In the genomic region with DNA sequence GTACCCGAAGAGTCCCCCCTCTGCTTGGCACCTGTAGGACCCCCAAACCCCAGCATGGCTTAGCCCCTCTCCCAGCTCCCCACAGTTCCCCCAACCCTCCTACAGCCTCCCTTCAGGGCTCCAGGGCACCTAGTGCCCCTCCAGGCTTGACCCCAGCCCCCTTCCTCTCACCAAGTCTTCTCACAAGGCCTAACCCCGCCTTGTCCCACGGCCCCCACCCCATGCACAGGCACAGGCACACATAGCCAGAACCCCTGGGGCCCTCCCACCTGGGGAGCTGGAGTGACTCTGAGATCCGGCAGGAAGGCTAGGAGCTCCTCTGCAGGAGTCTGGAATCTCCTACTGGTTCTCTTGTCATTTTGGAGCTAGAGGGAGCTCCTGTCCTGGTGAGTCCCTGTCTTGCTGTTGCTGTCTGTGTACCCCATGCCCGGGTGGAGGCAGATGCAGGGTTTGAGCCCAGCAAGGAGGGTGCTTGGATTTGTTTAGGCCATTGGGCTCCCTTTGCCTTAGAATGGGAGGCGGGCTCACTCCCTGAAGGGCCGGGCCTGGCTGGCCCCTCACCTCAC, we compare ENCODE assay signal across 8 cellular contexts. TPM values are rescaled to one million over a fixed set of nuclear protein-coding genes. Genes with fewer than 3 reads are reported as not detected.
DNase-seq lines count a peak whose midpoint lies in the region; ATAC-seq and TF ChIP-seq lines count a peak whose summit lies in the region.

No MANE protein-coding gene starts in this region.

- WGBS in body of pancreas, 2 donors, result 26 to 45% methylated on average over 4 to 7 of the region's 7 CpGs
- WGBS in liver, result 56% methylated on average over 7 of the region's 7 CpGs
- WGBS in thyroid gland, 2 donors, result 33 to 54% methylated on average over 4 to 5 of the region's 7 CpGs

- TF ChIP-seq RAD21 in liver (IDR thresholded peaks at IDR 0.05), result peak; percentile 27 to 55

- peak overlapping the region; percentile 94 for H3K27ac Mint-ChIP-seq in T-helper 2 cell treated with Interferon-gamma antibody and Interleukin-4, amounts not matched to agents 5 μg/mL and 100 μg/mL, for 36 hours
- H3K27ac Mint-ChIP-seq in osteocyte (ENCODE audit: unreplicated experiment), result no peak overlapping the region

- H3K9me3 ChIP-seq in body of pancreas (no peaks in the 10 kb centered on the region), liver (ENCODE audit: control insufficient read depth in 4 of 4, low read length in 3 of 4) (no peaks in the 10 kb centered on the region), thyroid gland (no peaks in the 10 kb centered on the region)

- peaks cover 12% of the 10 kb centered on the region for H3K9me3 Mint-ChIP-seq in T-helper 2 cell treated with Interferon-gamma antibody and Interleukin-4, amounts not matched to agents 5 μg/mL and 100 μg/mL, for 36 hours
- H3K9me3 Mint-ChIP-seq in osteocyte (ENCODE audit: unreplicated experiment), result peaks cover 12% of the 10 kb centered on the region

- H3K4me3 Mint-ChIP-seq in T-helper 2 cell treated with Interferon-gamma antibody and Interleukin-4, amounts not matched to agents 5 μg/mL and 100 μg/mL, for 36 hours, result peak overlapping the region; percentile 89
- H3K4me3 Mint-ChIP-seq in osteocyte (ENCODE audit: unreplicated experiment), result no peak overlapping the region

- H3K4me3 ChIP-seq in body of pancreas (no peak overlapping the region), liver (ENCODE audit: low read depth in 1 of 3, low read length in 3 of 3) (peak overlapping the region in 2 of 3 donors; percentile 15 to 27), thyroid gland (replicated peaks in 1 of 3) (peak overlapping the region in 1 of 3 donors; percentile 1)

- H3K27ac ChIP-seq in body of pancreas (peak overlapping the region; percentile 92 to 98 (median 96)), liver (ENCODE audit: low read depth in 1 of 2, low read length in 2 of 2) (peak overlapping the region; percentile 81 to 93), thyroid gland (peak overlapping the region; percentile 96 to 100 (median 97))

- H3K36me3 ChIP-seq in body of pancreas (replicated peaks in 1 of 2; ENCODE audit: insufficient read depth in 1 of 2, low read depth in 2 of 2) (no peaks in the 10 kb centered on the region), liver (ENCODE audit: control insufficient read depth in 4 of 4, insufficient read depth in 3 of 4, low read depth in 1 of 4, low read length in 3 of 4) (no peaks in the 10 kb centered on the region), thyroid gland (no peaks in the 10 kb centered on the region)

- H3K4me1 Mint-ChIP-seq in T-helper 2 cell treated with Interferon-gamma antibody and Interleukin-4, amounts not matched to agents 5 μg/mL and 100 μg/mL, for 36 hours (ENCODE audit: low read depth), result peaks cover 88% of the 10 kb centered on the region
- peaks cover 53% of the 10 kb centered on the region for H3K4me1 Mint-ChIP-seq in osteocyte (ENCODE audit: unreplicated experiment)

- peak; percentile 20 for ATAC-seq in body of pancreas
- ATAC-seq in GM19395 (IDR thresholded peaks at IDR 0.05; ENCODE audit: unreplicated experiment), result no peak

- TF ChIP-seq CTCF in body of pancreas (IDR thresholded peaks at IDR 0.05) (peak in 3 of 7 experiments; percentile 4 to 18 (median 13)), liver (IDR thresholded peaks at IDR 0.05; ENCODE audit: low read depth, low read length, missing input control) (peak; percentile 5), thyroid gland (IDR thresholded peaks at IDR 0.05) (peak in 1 of 6 experiments; percentile 10), osteocyte (IDR thresholded peaks at IDR 0.05) (no peak)

- intact Hi-C loops in body of pancreas (cut with DNase I) (no loop called here), thyroid gland (cut with DNase I) (loop anchor here (5.0 kb wide), 1 partner anchor 39 kb away; a partner anchor contains a TSS)

- peaks cover 42% of the 10 kb centered on the region for H3K36me3 Mint-ChIP-seq in T-helper 2 cell treated with Interferon-gamma antibody and Interleukin-4, amounts not matched to agents 5 μg/mL and 100 μg/mL, for 36 hours (ENCODE audit: low read depth)
- peaks cover 7% of the 10 kb centered on the region for H3K36me3 Mint-ChIP-seq in osteocyte (ENCODE audit: unreplicated experiment)

- H3K27me3 ChIP-seq in body of pancreas (no peaks in the 10 kb centered on the region), liver (ENCODE audit: control insufficient read depth in 4 of 4, insufficient read depth in 4 of 4, low read length in 3 of 4) (no peaks in the 10 kb centered on the region), thyroid gland (no peaks in the 10 kb centered on the region)

- TF ChIP-seq POLR2A in body of pancreas (IDR thresholded peaks at IDR 0.05) (no peak), thyroid gland (IDR thresholded peaks at IDR 0.05) (no peak)

- peaks cover 90% of the 10 kb centered on the region for H3K4me1 ChIP-seq in body of pancreas
- H3K4me1 ChIP-seq in liver (ENCODE audit: control insufficient read depth in 4 of 4, insufficient read depth in 4 of 4, low read length in 3 of 4), result peaks cover 27 to 75% (median 52%) of the 10 kb centered on the region in 4 donors
- H3K4me1 ChIP-seq in thyroid gland, result peaks cover 78 to 90% of the 10 kb centered on the region in 2 donors

- no peaks in the 10 kb centered on the region for H3K27me3 Mint-ChIP-seq in T-helper 2 cell treated with Interferon-gamma antibody and Interleukin-4, amounts not matched to agents 5 μg/mL and 100 μg/mL, for 36 hours (ENCODE audit: low read depth)
- no peaks in the 10 kb centered on the region for H3K27me3 Mint-ChIP-seq in osteocyte (ENCODE audit: unreplicated experiment)

- peak overlapping the region; percentile 5 to 24 for H3K9ac ChIP-seq in liver (ENCODE audit: low read depth in 1 of 2, low read length in 2 of 2)

- no peak for DNase-seq in T-helper 2 cell treated with Interferon-gamma antibody and Interleukin-4, amounts not matched to agents 5 μg/mL and 100 μg/mL, for 36 hours (ENCODE audit: low spot score)
- DNase-seq in T-helper 2 cell (no peak), body of pancreas (peak; percentile 55 to 65 (median 62)), thyroid gland (peak; percentile 46 to 56), osteocyte (ENCODE audit: extremely low spot score, unreplicated experiment) (no peak), HuH-7 (ENCODE audit: low spot score) (no peak)

TF ChIP-seq in liver, 16 proteins besides CTCF, POLR2A, EP300 and RAD21:
- no peak for TF ChIP-seq SP1 (IDR thresholded peaks at IDR 0.05)

RNA-seq across cellular contexts. Expression of a gene that starts 39.6 kb away (rescaled TPM):
- total RNA-seq in body of pancreas, result 10 to 100 TPM; 25.7 to 38.4 TPM
- 10 to 100 TPM; 64.6 to 77.1 TPM for total RNA-seq in liver
- polyA plus RNA-seq in liver, result 10 to 100 TPM; 17.4 to 50.5 TPM
- 100 to 1,000 TPM in 2 of 4 donors, 10 to 100 TPM in 2; 84.0 to 117 (median 97.6) TPM for total RNA-seq in thyroid gland
- 54.5 and 57.7 TPM in 2 replicates for total RNA-seq in osteocyte

Comparison
In these comparisons a context has a peak if more than half of its experiments do, and no peak if none do; other contexts are left out.
1. DNase-seq: peak in body of pancreas (4 of 4) and thyroid gland (2 of 2); none in T-helper 2 cell treated with Interferon-gamma antibody and Interleukin-4, amounts not matched to agents 5 μg/mL and 100 μg/mL, for 36 hours (single experiment), T-helper 2 cell (0 of 5), osteocyte (single experiment) and HuH-7 (single experiment).
2. H3K4me3 ChIP-seq: peak in liver (2 of 3); none in body of pancreas (0 of 2).
3. Peak in every context shown above with its lines, with median percentiles within 50 percentile points of each other: H3K27ac ChIP-seq.